In the genomic region with DNA sequence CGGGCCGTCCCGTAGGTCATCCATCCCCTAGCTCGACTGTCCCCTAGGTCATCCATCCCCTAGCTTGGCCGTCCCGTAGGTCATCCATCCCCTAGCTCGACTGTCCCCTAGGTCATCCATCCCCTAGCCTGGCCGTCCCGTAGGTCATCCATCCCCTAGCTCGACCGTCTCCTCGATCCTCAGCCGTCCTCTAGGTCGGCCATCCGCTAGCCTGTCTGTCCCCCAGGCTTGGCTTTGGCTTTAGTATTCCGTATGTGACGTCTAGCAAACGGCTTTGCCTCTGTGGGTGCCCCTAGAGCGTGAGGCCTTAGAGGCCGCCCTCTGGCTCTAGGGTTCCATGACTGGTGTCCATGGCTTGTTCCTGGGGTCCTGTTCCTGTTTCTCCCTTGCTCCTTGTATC, we compare ENCODE assay signal across 33 cellular contexts.
"Had no signal": no experiment of that assay in that cellular context is flagged by ENCODE, and none has a peak within 500 bp of the region (broad histone marks: within the 10 kb centered on the region; RNA-seq: fewer than 3 reads in every experiment).

No MANE protein-coding gene starts in this region.

- H3K4me1 Mint-ChIP-seq: activated B cell treated with CpG ODN at 0.5 μM for 24 hours; activated naive CD4-positive, alpha-beta T cell treated with anti-CD3 and anti-CD28 coated beads, Interleukin-2, amount 50 U/mL, for 24 hours; activated T-helper 17 cell treated with anti-CD3 and anti-CD28 coated beads, Interleukin-2, amount 50 U/mL, for 72 hours; T-helper 17 cell had no signal

- H3K4me3 ChIP-seq: ascending aorta, esophagus muscularis mucosa, gastrocnemius medialis had no signal

- H3K9me3 Mint-ChIP-seq: activated B cell treated with CpG ODN at 0.5 μM for 24 hours; activated CD8-positive, alpha-beta T cell treated with anti-CD3 and anti-CD28 coated beads for 36 hours; activated naive CD4-positive, alpha-beta T cell treated with anti-CD3 and anti-CD28 coated beads, Interleukin-2, amount 50 U/mL, for 24 hours; activated naive CD8-positive, alpha-beta T cell treated with anti-CD3 and anti-CD28 coated beads for 36 hours; activated naive CD8-positive, alpha-beta T cell treated with anti-CD3 and anti-CD28 coated beads, Interleukin-2, amount 50 U/mL, for 24 hours; activated T-cell treated with anti-CD3 and anti-CD28 coated beads, Interleukin-2, amount 50 U/mL, for 4 hours; activated T-helper 17 cell treated with anti-CD3 and anti-CD28 coated beads, Interleukin-2, amount 50 U/mL, for 72 hours; effector memory CD8-positive, alpha-beta T cell; T-helper 2 cell treated with Interferon-gamma antibody and Interleukin-4, amounts not matched to agents 5 μg/mL and 100 μg/mL, for 36 hours had no signal

- H3K27ac ChIP-seq: ascending aorta, brain microvascular endothelial cell, esophagus muscularis mucosa, foreskin keratinocyte, gastrocnemius medialis, WERI-Rb-1 had no signal

- H3K27me3 ChIP-seq: ascending aorta, brain microvascular endothelial cell, esophagus muscularis mucosa, foreskin keratinocyte, gastrocnemius medialis had no signal

- FAIRE-seq: colon had no signal

- ATAC-seq: activated CD4-positive, CD25-positive, alpha-beta regulatory T cell treated with anti-CD3 and anti-CD28 coated beads, Interleukin-2, amount 50 U/mL, for 24 hours; activated CD8-positive, alpha-beta T cell treated with anti-CD3 and anti-CD28 coated beads for 36 hours; activated T-cell treated with anti-CD3 and anti-CD28 coated beads, Interleukin-2, amount 50 U/mL, for 4 hours; activated T-helper 17 cell treated with anti-CD3 and anti-CD28 coated beads, Interleukin-2, amount 50 U/mL, for 72 hours; effector memory CD8-positive, alpha-beta T cell; foreskin keratinocyte; gastrocnemius medialis; T-helper 17 cell had no signal

- H3K9me3 ChIP-seq: ascending aorta, esophagus muscularis mucosa, gastrocnemius medialis had no signal

- H3K36me3 Mint-ChIP-seq: activated naive CD4-positive, alpha-beta T cell treated with anti-CD3 and anti-CD28 coated beads, Interleukin-2, amount 50 U/mL, for 24 hours had no signal

- DNase-seq: activated B cell treated with CpG ODN at 0.5 μM for 24 hours; activated CD4-positive, alpha-beta T cell treated with anti-CD3 and anti-CD28 coated beads for 48 hours; activated CD4-positive, alpha-beta T cell treated with anti-CD3 and anti-CD28 coated beads, Interleukin-2, amount 50 U/mL, for 1 hour; activated CD4-positive, alpha-beta T cell treated with anti-CD3 and anti-CD28 coated beads, Interleukin-2, amount 50 U/mL, for 48 hours; activated CD8-positive, alpha-beta memory T cell treated with anti-CD3 and anti-CD28 coated beads for 24 hours; activated CD8-positive, alpha-beta T cell treated with anti-CD3 and anti-CD28 coated beads for 36 hours; activated effector memory CD4-positive, alpha-beta T cell treated with Interleukin-2 at 50 U/mL for 16 hours; activated gamma-delta T cell treated with Interleukin-2 at 50 U/mL for 16 hours; activated naive CD4-positive, alpha-beta T cell treated with Interleukin-2 at 50 U/mL for 16 hours; activated naive CD8-positive, alpha-beta T cell treated with anti-CD3 and anti-CD28 coated beads for 36 hours; activated naive CD8-positive, alpha-beta T cell treated with anti-CD3 and anti-CD28 coated beads, Interleukin-2, amount 50 U/mL, for 24 hours; activated T-cell treated with anti-CD3 and anti-CD28 coated beads, Interleukin-2, amount 50 U/mL, for 4 hours; brain microvascular endothelial cell; caudate nucleus; cortex of kidney; dermis blood vessel endothelial cell; effector CD4-positive, alpha-beta T cell; effector memory CD8-positive, alpha-beta T cell; erythroblast; foreskin keratinocyte; gastrocnemius medialis; glutamatergic neuron; T-helper 1 cell; T-helper 17 cell; T1000; WERI-Rb-1 had no signal

- H3K4me1 ChIP-seq: ascending aorta, foreskin keratinocyte, gastrocnemius medialis had no signal

- H3K27me3 Mint-ChIP-seq: activated B cell treated with CpG ODN at 0.5 μM for 24 hours; activated CD8-positive, alpha-beta T cell treated with anti-CD3 and anti-CD28 coated beads for 36 hours; activated naive CD4-positive, alpha-beta T cell treated with anti-CD3 and anti-CD28 coated beads, Interleukin-2, amount 50 U/mL, for 24 hours; activated naive CD8-positive, alpha-beta T cell treated with anti-CD3 and anti-CD28 coated beads for 36 hours; activated naive CD8-positive, alpha-beta T cell treated with anti-CD3 and anti-CD28 coated beads, Interleukin-2, amount 50 U/mL, for 24 hours; activated T-helper 17 cell treated with anti-CD3 and anti-CD28 coated beads, Interleukin-2, amount 50 U/mL, for 72 hours; effector memory CD8-positive, alpha-beta T cell; T-helper 17 cell had no signal

- H3K4me3 Mint-ChIP-seq: activated B cell treated with CpG ODN at 0.5 μM for 24 hours; activated CD8-positive, alpha-beta T cell treated with anti-CD3 and anti-CD28 coated beads for 36 hours; activated naive CD4-positive, alpha-beta T cell treated with anti-CD3 and anti-CD28 coated beads, Interleukin-2, amount 50 U/mL, for 24 hours; activated naive CD8-positive, alpha-beta T cell treated with anti-CD3 and anti-CD28 coated beads for 36 hours; activated naive CD8-positive, alpha-beta T cell treated with anti-CD3 and anti-CD28 coated beads, Interleukin-2, amount 50 U/mL, for 24 hours; activated T-cell treated with anti-CD3 and anti-CD28 coated beads, Interleukin-2, amount 50 U/mL, for 4 hours; activated T-helper 17 cell treated with anti-CD3 and anti-CD28 coated beads, Interleukin-2, amount 50 U/mL, for 72 hours; effector memory CD8-positive, alpha-beta T cell; T-helper 17 cell; T-helper 2 cell treated with Interferon-gamma antibody and Interleukin-4, amounts not matched to agents 5 μg/mL and 100 μg/mL, for 36 hours had no signal

- H3K27ac Mint-ChIP-seq: activated CD8-positive, alpha-beta T cell treated with anti-CD3 and anti-CD28 coated beads for 36 hours; activated naive CD4-positive, alpha-beta T cell treated with anti-CD3 and anti-CD28 coated beads, Interleukin-2, amount 50 U/mL, for 24 hours; activated naive CD8-positive, alpha-beta T cell treated with anti-CD3 and anti-CD28 coated beads for 36 hours; activated naive CD8-positive, alpha-beta T cell treated with anti-CD3 and anti-CD28 coated beads, Interleukin-2, amount 50 U/mL, for 24 hours; activated T-helper 17 cell treated with anti-CD3 and anti-CD28 coated beads, Interleukin-2, amount 50 U/mL, for 72 hours; effector memory CD8-positive, alpha-beta T cell; T-helper 17 cell; T-helper 2 cell treated with Interferon-gamma antibody and Interleukin-4, amounts not matched to agents 5 μg/mL and 100 μg/mL, for 36 hours had no signal
